11 cellular contexts compared by ENCODE assay signal in the genomic region with DNA sequence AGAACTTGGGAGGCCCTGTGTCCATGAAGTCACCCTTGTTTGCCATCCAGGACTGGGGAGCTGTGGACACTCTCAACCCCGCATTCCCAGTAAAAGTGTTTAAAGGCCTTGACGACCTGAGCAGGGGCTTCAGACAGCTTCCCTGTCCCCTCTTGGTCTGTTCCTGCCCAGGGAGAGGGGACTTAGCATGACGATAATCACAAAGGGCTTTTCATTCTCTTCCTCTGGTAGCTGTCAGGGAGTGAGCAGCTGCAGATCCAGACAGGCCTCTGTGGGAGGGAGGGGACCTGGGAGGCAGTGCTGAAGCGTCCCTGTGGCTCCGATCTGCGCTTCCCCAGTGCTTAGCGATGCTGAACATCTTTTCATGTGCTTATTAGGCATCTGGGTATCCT.
DNase-seq lines count a peak whose midpoint lies in the region; ATAC-seq and TF ChIP-seq lines count a peak whose summit lies in the region.
"Had no signal": no experiment of that assay in that cellular context is flagged by ENCODE, and none has a peak within 500 bp of the region (broad histone marks: within the 10 kb centered on the region; RNA-seq: fewer than 3 reads in every experiment).

No MANE protein-coding gene starts in this region.

- no peaks in the 10 kb centered on the region for H3K79me2 ChIP-seq in Loucy (ENCODE audit: insufficient read depth, low read length)

- no peak for DNase-seq in SJSA1 (ENCODE audit: low read depth in 1 of 2, low spot score in 2 of 2)
- peak; percentile 69 for DNase-seq in glutamatergic neuron
- DNase-seq in retina = peak; percentile 79
- no peak for DNase-seq in activated CD4-positive, alpha-beta T cell treated with anti-CD3 and anti-CD28 coated beads, Interleukin-2, amount 10 ng/mL, durations not matched to agents 7 days and 5 days
- no peak for DNase-seq in activated T-cell treated with anti-CD3 and anti-CD28 coated beads, Interleukin-2, amount 50 U/mL, for 48 hours
- DNase-seq: activated T-cell treated with anti-CD3 and anti-CD28 coated beads, Interleukin-2, amount 50 U/mL, for 24 hours; colonic mucosa had no signal

- H3K27me3 Mint-ChIP-seq in glutamatergic neuron (ENCODE audit: unreplicated experiment) = peaks cover 7% of the 10 kb centered on the region
- H3K27me3 Mint-ChIP-seq in activated CD4-positive, alpha-beta T cell treated with anti-CD3 and anti-CD28 coated beads, Interleukin-2, amount 10 ng/mL, durations not matched to agents 7 days and 5 days = peaks cover 16% of the 10 kb centered on the region

- POLR2A ChIA-PET in activated CD4-positive, alpha-beta T cell treated with anti-CD3 and anti-CD28 coated beads, Interleukin-2, amount 10 ng/mL, durations not matched to agents 7 days and 5 days (lab: Charles Lee) = interaction anchor here (0.7 kb wide), 1 partner anchor 117 kb away, joined by 3 read pairs; no protein-coding TSS in a partner anchor

- no peak overlapping the region for H3K4me3 Mint-ChIP-seq in glutamatergic neuron (ENCODE audit: unreplicated experiment)
- no peak overlapping the region for H3K4me3 Mint-ChIP-seq in activated CD4-positive, alpha-beta T cell treated with anti-CD3 and anti-CD28 coated beads, Interleukin-2, amount 10 ng/mL, durations not matched to agents 7 days and 5 days
- H3K4me3 Mint-ChIP-seq: activated T-cell treated with anti-CD3 and anti-CD28 coated beads, Interleukin-2, amount 50 U/mL, for 24 hours had no signal

- no peaks in the 10 kb centered on the region for H3F3A ChIP-seq in Loucy (ENCODE audit: low read depth)

- no peaks in the 10 kb centered on the region for H4K20me1 ChIP-seq in Loucy (ENCODE audit: insufficient read depth, low read length, poor library complexity, severe bottlenecking)

- no peak for ATAC-seq in HG03457 (IDR thresholded peaks at IDR 0.05; ENCODE audit: unreplicated experiment)
- no peak for ATAC-seq in HG03039 (IDR thresholded peaks at IDR 0.05; ENCODE audit: unreplicated experiment)
- ATAC-seq: heart left ventricle had no signal

- H3K9ac ChIP-seq in Loucy (ENCODE audit: low read depth, low read length, poor library complexity, severe bottlenecking) = peak overlapping the region; percentile 40

- H3K36me3 Mint-ChIP-seq in glutamatergic neuron (ENCODE audit: unreplicated experiment) = peaks cover 4% of the 10 kb centered on the region
- no peaks in the 10 kb centered on the region for H3K36me3 Mint-ChIP-seq in activated CD4-positive, alpha-beta T cell treated with anti-CD3 and anti-CD28 coated beads, Interleukin-2, amount 10 ng/mL, durations not matched to agents 7 days and 5 days (ENCODE audit: low read depth)

- H3K4me2 ChIP-seq in Loucy (ENCODE audit: low read depth, low read length, poor library complexity, severe bottlenecking) = peak overlapping the region; percentile 30

- H3K4me1 Mint-ChIP-seq in glutamatergic neuron (ENCODE audit: low read depth, unreplicated experiment) = peaks cover 26% of the 10 kb centered on the region
- peaks cover 4% of the 10 kb centered on the region for H3K4me1 Mint-ChIP-seq in activated CD4-positive, alpha-beta T cell treated with anti-CD3 and anti-CD28 coated beads, Interleukin-2, amount 10 ng/mL, durations not matched to agents 7 days and 5 days

- H3K9me3 ChIP-seq in Loucy (ENCODE audit: insufficient read depth, low read depth, low read length) = no peaks in the 10 kb centered on the region
- no peaks in the 10 kb centered on the region for H3K9me3 ChIP-seq in SJSA1 (replicated peaks)
- H3K9me3 ChIP-seq: colonic mucosa had no signal

- H3K36me3 ChIP-seq in Loucy (ENCODE audit: insufficient read depth, low read length) (no peaks in the 10 kb centered on the region), SJSA1 (no peaks in the 10 kb centered on the region)
- H3K36me3 ChIP-seq: colonic mucosa, heart left ventricle had no signal

- H3K27me3 ChIP-seq in Loucy (ENCODE audit: insufficient read depth, low read length, poor library complexity, severe bottlenecking) (no peaks in the 10 kb centered on the region), SJSA1 (replicated peaks) (no peaks in the 10 kb centered on the region)
- H3K27me3 ChIP-seq: colonic mucosa, heart left ventricle had no signal

- CTCF ChIA-PET in activated CD4-positive, alpha-beta T cell treated with anti-CD3 and anti-CD28 coated beads, Interleukin-2, amount 10 ng/mL, durations not matched to agents 7 days and 5 days (lab: Charles Lee) = no interaction called here

- H2AFZ ChIP-seq in Loucy (ENCODE audit: low read length) = peak overlapping the region; percentile 37

- no peak overlapping the region for H3K4me3 ChIP-seq in Loucy (ENCODE audit: low read length, poor library complexity, severe bottlenecking)
- H3K4me3 ChIP-seq in SJSA1 = no peak overlapping the region
- H3K4me3 ChIP-seq: colonic mucosa, heart left ventricle had no signal

- TF ChIP-seq CTCF in Loucy (conservative IDR thresholded peaks at IDR 0.05; ENCODE audit: low read length) = no peak
- no peak for TF ChIP-seq CTCF in glutamatergic neuron (IDR thresholded peaks at IDR 0.05; ENCODE audit: partially characterized antibody, unreplicated experiment)

- H3K4me1 ChIP-seq in Loucy (ENCODE audit: insufficient read depth, low read length, poor library complexity, severe bottlenecking) = peaks cover 28% of the 10 kb centered on the region
- H3K4me1 ChIP-seq in SJSA1 (replicated peaks) = peaks cover 21% of the 10 kb centered on the region
- H3K4me1 ChIP-seq: colonic mucosa, heart left ventricle had no signal

- H3K9me3 Mint-ChIP-seq in glutamatergic neuron (ENCODE audit: unreplicated experiment) = peaks cover 4% of the 10 kb centered on the region
- H3K9me3 Mint-ChIP-seq in activated CD4-positive, alpha-beta T cell treated with anti-CD3 and anti-CD28 coated beads, Interleukin-2, amount 10 ng/mL, durations not matched to agents 7 days and 5 days = no peaks in the 10 kb centered on the region
- H3K9me3 Mint-ChIP-seq: activated T-cell treated with anti-CD3 and anti-CD28 coated beads, Interleukin-2, amount 50 U/mL, for 24 hours had no signal

- H3K9me2 ChIP-seq in Loucy (replicated peaks; ENCODE audit: low read depth, low read length) = no peaks in the 10 kb centered on the region

- 0 out of 2 replicates have a peak overlapping the region, but pooled peaks have one; percentile 26 for H3K27ac ChIP-seq in SJSA1
- H3K27ac ChIP-seq: colonic mucosa, heart left ventricle had no signal

- H3K27ac Mint-ChIP-seq in glutamatergic neuron (ENCODE audit: unreplicated experiment) = peak overlapping the region; percentile 79
- H3K27ac Mint-ChIP-seq in activated CD4-positive, alpha-beta T cell treated with anti-CD3 and anti-CD28 coated beads, Interleukin-2, amount 10 ng/mL, durations not matched to agents 7 days and 5 days = no peak overlapping the region
- H3K27ac Mint-ChIP-seq: activated T-cell treated with anti-CD3 and anti-CD28 coated beads, Interleukin-2, amount 50 U/mL, for 24 hours had no signal

Comparison
In these comparisons a context has a peak if more than half of its experiments do, and no peak if none do; other contexts are left out.
1. DNase-seq: peak in glutamatergic neuron (single experiment) and retina (single experiment); none in SJSA1 (0 of 2), activated CD4-positive, alpha-beta T cell treated with anti-CD3 and anti-CD28 coated beads, Interleukin-2, amount 10 ng/mL, durations not matched to agents 7 days and 5 days (single experiment) and activated T-cell treated with anti-CD3 and anti-CD28 coated beads, Interleukin-2, amount 50 U/mL, for 48 hours (0 of 2).